Comparison of ENCODE assay signal across 7 cellular contexts in genomic region chr12:121442028-121442948, GRCh38.
"Had no signal": no experiment of that assay in that cellular context is flagged by ENCODE, and none has a peak within 500 bp of the region (broad histone marks: within the 10 kb centered on the region; RNA-seq: fewer than 3 reads in every experiment).

No MANE protein-coding gene starts in this region.

- H3K9me3 Mint-ChIP-seq: activated CD4-positive, alpha-beta T cell treated with anti-CD3 and anti-CD28 coated beads, Interleukin-2, amount 10 ng/mL, durations not matched to agents 24 days and 14 days; activated naive CD4-positive, alpha-beta T cell treated with anti-CD3 and anti-CD28 coated beads, Interleukin-2, amount 10 ng/mL, durations not matched to agents 7 days and 5 days; activated naive CD8-positive, alpha-beta T cell treated with anti-CD3 and anti-CD28 coated beads for 36 hours; activated T-cell treated with anti-CD3 and anti-CD28 coated beads, Interleukin-2, amount 50 U/mL, for 4 hours; T-helper 2 cell treated with Interferon-gamma antibody and Interleukin-4, amounts not matched to agents 5 μg/mL and 100 μg/mL, for 36 hours had no signal

- H3K27me3 Mint-ChIP-seq: activated CD4-positive, alpha-beta T cell treated with anti-CD3 and anti-CD28 coated beads, Interleukin-2, amount 10 ng/mL, durations not matched to agents 24 days and 14 days; activated CD8-positive, alpha-beta memory T cell treated with anti-CD3 and anti-CD28 coated beads, Interleukin-2, amount 10 ng/mL, durations not matched to agents 7 days and 5 days; activated naive CD4-positive, alpha-beta T cell treated with anti-CD3 and anti-CD28 coated beads, Interleukin-2, amount 10 ng/mL, durations not matched to agents 7 days and 5 days; activated naive CD8-positive, alpha-beta T cell treated with anti-CD3 and anti-CD28 coated beads for 36 hours had no signal

- H3K4me1 Mint-ChIP-seq: activated CD8-positive, alpha-beta memory T cell treated with anti-CD3 and anti-CD28 coated beads, Interleukin-2, amount 10 ng/mL, durations not matched to agents 7 days and 5 days; activated naive CD4-positive, alpha-beta T cell treated with anti-CD3 and anti-CD28 coated beads, Interleukin-2, amount 10 ng/mL, durations not matched to agents 7 days and 5 days had no signal

- DNase-seq: NCI-H2081 treated with DMSO at 0.1 percent for 48 hours had no signal

- H3K4me3 Mint-ChIP-seq: activated CD4-positive, alpha-beta T cell treated with anti-CD3 and anti-CD28 coated beads, Interleukin-2, amount 10 ng/mL, durations not matched to agents 24 days and 14 days; activated CD8-positive, alpha-beta memory T cell treated with anti-CD3 and anti-CD28 coated beads, Interleukin-2, amount 10 ng/mL, durations not matched to agents 7 days and 5 days; activated naive CD4-positive, alpha-beta T cell treated with anti-CD3 and anti-CD28 coated beads, Interleukin-2, amount 10 ng/mL, durations not matched to agents 7 days and 5 days; activated naive CD8-positive, alpha-beta T cell treated with anti-CD3 and anti-CD28 coated beads for 36 hours; activated T-cell treated with anti-CD3 and anti-CD28 coated beads, Interleukin-2, amount 50 U/mL, for 4 hours; T-helper 2 cell treated with Interferon-gamma antibody and Interleukin-4, amounts not matched to agents 5 μg/mL and 100 μg/mL, for 36 hours had no signal
